Comparison of ENCODE assay signal across 8 cellular contexts in genomic region chr13:67230774-67231480, GRCh38. TPM values are rescaled to one million over a fixed set of nuclear protein-coding genes. Genes with fewer than 3 reads are reported as not detected.
A peak's percentile ranks its signal among the peaks of the same experiment; 100 is the strongest.
DNase-seq lines count a peak whose midpoint lies in the region; ATAC-seq, FAIRE-seq and TF ChIP-seq lines count a peak whose summit lies in the region.

No MANE protein-coding gene starts in this region.

- no peaks in the 10 kb centered on the region for H3K36me3 ChIP-seq in BJ (ENCODE audit: control insufficient read depth, insufficient read depth, low read length)
- H3K36me3 ChIP-seq in heart right ventricle = no peaks in the 10 kb centered on the region
- H3K36me3 ChIP-seq in pancreas = no peaks in the 10 kb centered on the region

- H3K4me1 ChIP-seq in heart right ventricle (peaks cover 0 to 43% (median 10%) of the 10 kb centered on the region in 9 donors), pancreas (no peaks in the 10 kb centered on the region)

- H3K4me3 ChIP-seq in BJ (ENCODE audit: low read depth, low read length) (peak overlapping the region; percentile 85), heart right ventricle (peak overlapping the region; percentile 52 to 88 (median 82)), pancreas (peak overlapping the region; percentile 55 to 83 (median 74))

- H3K27ac ChIP-seq in heart right ventricle (peak overlapping the region; percentile 88 to 98 (median 94)), pancreas (peak overlapping the region; percentile 58 to 77 (median 72))

- ATAC-seq in GM18868 (IDR thresholded peaks at IDR 0.05; ENCODE audit: unreplicated experiment) (peak; percentile 20), HG03066 (IDR thresholded peaks at IDR 0.05; ENCODE audit: low read depth, unreplicated experiment) (peak; percentile 34), heart right ventricle (peak; percentile 39 to 65 (median 48)), pancreas (peak; percentile 57 to 77 (median 69))

- FAIRE-seq in pancreas (lab: Jason Lieb, UNC) = no peak

- POLR2A ChIA-PET in BJ (lab: Charles Lee) = no interaction called here

- intact Hi-C loops in heart right ventricle (cut with DNase I) = loop anchor here in 4 of 10 donors (5.0 to 10.0 kb wide), 5 partner anchors 94 to 1289 kb away; no protein-coding TSS in a partner anchor
- intact Hi-C loops in pancreas (cut with DNase I) = no loop called here

- no peak for DNase-seq in BJ (ENCODE audit: low read depth)
- peak; percentile 95 for DNase-seq in NCI-H69 (lab: John Stamatoyannopoulos, UW)
- DNase-seq in amniotic epithelial cell (ENCODE audit: low read depth) = peak; percentile 54
- peak; percentile 53 to 61 for DNase-seq in heart right ventricle
- peak; percentile 40 to 81 (median 56) for DNase-seq in pancreas
- no peak for DNase-seq in SIG-M5 treated with dmso at 0.1 percent for 504 hours (lab: John Stamatoyannopoulos, UW; ENCODE audit: unreplicated experiment)

- 0 to 1% methylated on average over 47 of the region's 47 CpGs for WGBS in heart right ventricle, 2 donors
- 0% methylated on average over 42 to 47 of the region's 47 CpGs for WGBS in pancreas, 2 donors

- no peaks in the 10 kb centered on the region for H3K9me3 ChIP-seq in heart right ventricle
- no peaks in the 10 kb centered on the region for H3K9me3 ChIP-seq in pancreas

- no peak for TF ChIP-seq CTCF in BJ (IDR thresholded peaks at IDR 0.05; ENCODE audit: insufficient read depth, low read depth, low read length)
- peak in 1 of 9 donors; percentile 1 for TF ChIP-seq CTCF in heart right ventricle (IDR thresholded peaks at IDR 0.05)
- no peak for TF ChIP-seq CTCF in pancreas (IDR thresholded peaks at IDR 0.05)

- H3K27me3 ChIP-seq in BJ (ENCODE audit: control insufficient read depth, insufficient read depth, low read length) = no peaks in the 10 kb centered on the region
- H3K27me3 ChIP-seq in heart right ventricle = peaks cover 0 to 47% (median 0%) of the 10 kb centered on the region in 7 donors
- H3K27me3 ChIP-seq in pancreas = peaks cover 0 to 12% (median 0%) of the 10 kb centered on the region in 4 donors

- CTCF ChIA-PET in BJ (lab: Yijun Ruan, JAX) = no interaction called here

RNA-seq across cellular contexts. Expression of gene PCDH9, which starts 0.8 kb away (rescaled TPM):
- polyA plus RNA-seq in BJ (2011; rRNA removed) = 2.3 and 4.1 TPM in 2 replicates
- 9.9 and 12.3 TPM in 2 replicates for polyA minus RNA-seq in BJ (2011; rRNA and poly(A)+ RNA removed)
- 10 to 100 TPM in 9 of 10 donors, 1 to 10 TPM in 1; 7.8 to 32.0 (median 16.7) TPM for total RNA-seq in heart right ventricle
- polyA plus RNA-seq in heart right ventricle = 1 to 10 TPM; 2.9 to 8.9 TPM
- total RNA-seq in pancreas = 1 to 10 TPM; 1.1 to 3.8 (median 1.7) TPM
- 1 to 10 TPM in 1 of 2 donors, under 1 TPM in 1; 0.46 to 1.2 TPM for polyA plus RNA-seq in pancreas

Comparison
In these comparisons a context has a peak if more than half of its experiments do, and no peak if none do; other contexts are left out.
1. DNase-seq: peak in NCI-H69 (single experiment), amniotic epithelial cell (single experiment), heart right ventricle (2 of 2) and pancreas (6 of 6); none in BJ (single experiment) and SIG-M5 treated with dmso at 0.1 percent for 504 hours (single experiment).
2. Peak in every context shown above with its lines, with median percentiles within 50 percentile points of each other: H3K4me3 ChIP-seq and ATAC-seq.